ENCODE assay signal across 8 cellular contexts in genomic region chr14:73633115-73633514, GRCh38. TPM values are rescaled to one million over a fixed set of nuclear protein-coding genes. Genes with fewer than 3 reads are reported as not detected.
DNase-seq lines count a peak whose midpoint lies in the region; ATAC-seq, FAIRE-seq and TF ChIP-seq lines count a peak whose summit lies in the region.

No MANE protein-coding gene starts in this region.

- TF ChIP-seq CTCF in BE2C (IDR thresholded peaks at IDR 0.05; ENCODE audit: low read depth, low read length): no peak
- TF ChIP-seq CTCF in astrocyte (IDR thresholded peaks at IDR 0.05; ENCODE audit: insufficient read depth, low read depth, low read length): no peak

- H3K4me2 ChIP-seq in astrocyte (ENCODE audit: low read length): peak overlapping the region; percentile 91

- H3K9me3 ChIP-seq in BE2C: no peaks in the 10 kb centered on the region
- H3K9me3 ChIP-seq in HUES6 (ENCODE audit: control insufficient read depth, insufficient read depth, low read depth, low read length): no peaks in the 10 kb centered on the region
- H3K9me3 ChIP-seq in astrocyte (ENCODE audit: insufficient read depth, low read depth, low read length): no peaks in the 10 kb centered on the region
- no peaks in the 10 kb centered on the region for H3K9me3 ChIP-seq in muscle layer of duodenum (ENCODE audit: control insufficient read depth in 1 of 2, low read length in 2 of 2)

- H3K4me1 ChIP-seq in BE2C (peaks cover 6% of the 10 kb centered on the region; the same call in 1 of the 2 replicates), HUES6 (ENCODE audit: control insufficient read depth, insufficient read depth, low read length) (peaks cover 5% of the 10 kb centered on the region; the same call in 1 of the 2 replicates), astrocyte (ENCODE audit: insufficient read depth, low read length) (peaks cover 11% of the 10 kb centered on the region), muscle layer of duodenum (ENCODE audit: control insufficient read depth in 1 of 2, insufficient read depth in 2 of 2, low read length in 2 of 2) (peaks cover 0 to 19% of the 10 kb centered on the region in 2 donors)

- H3K36me3 Mint-ChIP-seq in astrocyte (ENCODE audit: low read depth, unreplicated experiment): no peaks in the 10 kb centered on the region

- no peaks in the 10 kb centered on the region for H3K79me2 ChIP-seq in astrocyte (ENCODE audit: insufficient read depth, low read length)

- no peak for ATAC-seq in GM21619 (IDR thresholded peaks at IDR 0.05; ENCODE audit: unreplicated experiment)

- H3K9ac ChIP-seq in HUES6 (ENCODE audit: low read length) (no peak overlapping the region), astrocyte (ENCODE audit: low read length) (peak overlapping the region; percentile 70)

- no peak overlapping the region for H3K4me3 Mint-ChIP-seq in astrocyte (ENCODE audit: unreplicated experiment)

- TF ChIP-seq POLR2A in H54 (IDR thresholded peaks at IDR 0.05; ENCODE audit: low read depth, low read length): no peak

- peak overlapping the region; percentile 61 for H3K4me3 ChIP-seq in BE2C (ENCODE audit: low read depth, low read length)
- H3K4me3 ChIP-seq in HUES6 (ENCODE audit: low read depth, low read length): peak overlapping the region; percentile 68
- H3K4me3 ChIP-seq in astrocyte (ENCODE audit: insufficient read depth, low read depth, low read length): no peak overlapping the region
- peak overlapping the region; percentile 57 to 86 for H3K4me3 ChIP-seq in muscle layer of duodenum (ENCODE audit: low read depth in 1 of 2, low read length in 2 of 2)

- H3K27ac Mint-ChIP-seq in astrocyte (ENCODE audit: unreplicated experiment): no peak overlapping the region

- H4K20me1 ChIP-seq in astrocyte (ENCODE audit: insufficient read depth, low read length): no peaks in the 10 kb centered on the region

- no peaks in the 10 kb centered on the region for H3K36me3 ChIP-seq in BE2C
- no peaks in the 10 kb centered on the region for H3K36me3 ChIP-seq in HUES6 (ENCODE audit: control insufficient read depth, insufficient read depth, low read length)
- no peaks in the 10 kb centered on the region for H3K36me3 ChIP-seq in astrocyte (ENCODE audit: insufficient read depth, low read length)
- no peaks in the 10 kb centered on the region for H3K36me3 ChIP-seq in muscle layer of duodenum (ENCODE audit: control insufficient read depth in 1 of 2, insufficient read depth in 2 of 2, low read length in 2 of 2)

- peaks cover 12% of the 10 kb centered on the region for H3K27me3 Mint-ChIP-seq in astrocyte (ENCODE audit: low read depth, unreplicated experiment)

- no peaks in the 10 kb centered on the region for H3K9me3 Mint-ChIP-seq in astrocyte (ENCODE audit: unreplicated experiment)

- no peaks in the 10 kb centered on the region for H3K4me1 Mint-ChIP-seq in astrocyte (ENCODE audit: low read depth, unreplicated experiment)

- DNase-seq in BE2C (no peak), astrocyte (ENCODE audit: low read depth) (no peak), KBM-7 (no peak), H54 (ENCODE audit: insufficient read length, low spot score) (no peak), NCI-H510A (lab: John Stamatoyannopoulos, UW) (no peak)

- H3K27me3 ChIP-seq in BE2C (no peaks in the 10 kb centered on the region), HUES6 (ENCODE audit: control insufficient read depth, insufficient read depth, low read length) (no peaks in the 10 kb centered on the region; the same call in 1 of the 2 replicates), astrocyte (ENCODE audit: insufficient read depth, low read length) (no peaks in the 10 kb centered on the region), muscle layer of duodenum (ENCODE audit: low read depth, low read length) (no peaks in the 10 kb centered on the region)

- FAIRE-seq in astrocyte (lab: Jason Lieb, UNC) (no peak), H54 (lab: Jason Lieb, UNC) (no peak)

- H2AFZ ChIP-seq in astrocyte (ENCODE audit: low read depth, low read length): peak overlapping the region; percentile 95

- no peak overlapping the region for H3K27ac ChIP-seq in HUES6 (ENCODE audit: low read depth, low read length)
- H3K27ac ChIP-seq in astrocyte (ENCODE audit: low read depth, low read length): no peak overlapping the region
- no peak overlapping the region for H3K27ac ChIP-seq in muscle layer of duodenum (ENCODE audit: low read length)

- in situ Hi-C loops in KBM-7 (cut with MboI; ENCODE audit: low pct_unique_long_range_greater_than_20kb, low sequenced_read_pairs): no loop called here

RNA-seq across cellular contexts. Expression of gene DNAL1, which starts 11.7 kb away (rescaled TPM):
- 3.4 TPM for polyA plus RNA-seq in BE2C (2012; ENCODE audit: insufficient read depth, insufficient read length, low read depth)
- 24.9 and 27.4 TPM in 2 replicates for total RNA-seq in astrocyte

RNA-seq across cellular contexts. Expression of gene ACOT6, which starts 20.8 kb away (rescaled TPM):
- not detected for polyA plus RNA-seq in BE2C (2012; ENCODE audit: insufficient read depth, insufficient read length, low read depth)
- not detected in 2 replicates for total RNA-seq in astrocyte

RNA-seq across cellular contexts. Expression of gene ACOT4, which starts 41.4 kb away (rescaled TPM):
- polyA plus RNA-seq in BE2C (2012; ENCODE audit: insufficient read depth, insufficient read length, low read depth): 0.37 TPM
- total RNA-seq in astrocyte: 0.14 TPM in 1 of 2 replicates, not detected in the other
